In genomic region chr3:94249491-94250079, GRCh38 we compare ENCODE assay signal across 8 cellular contexts.
DNase-seq lines count a peak whose midpoint lies in the region; ATAC-seq, FAIRE-seq and TF ChIP-seq lines count a peak whose summit lies in the region.

No MANE protein-coding gene starts in this region.

- H3K4me3 Mint-ChIP-seq in chondrocyte (ENCODE audit: unreplicated experiment) = no peak overlapping the region

- no peak for TF ChIP-seq POLR2A in HepG2 (IDR thresholded peaks at IDR 0.05; ENCODE audit: insufficient read depth in 1 of 2, low read depth in 2 of 2, low read length in 2 of 2)

- no peak for TF ChIP-seq EP300 in HepG2 (IDR thresholded peaks at IDR 0.05; ENCODE audit: low read depth in 2 of 2, low read length in 2 of 2)
- no peak for TF ChIP-seq EP300 in HepG2 (CRISPR knock-in tag; IDR thresholded peaks at IDR 0.05; ENCODE audit: borderline replicate concordance)

- no TSS peak for BruUV-seq in HepG2 (replicated peaks; lab: Mats Ljungman, UMichigan)

- TF ChIP-seq RAD21 in HepG2 (CRISPR knock-in tag; IDR thresholded peaks at IDR 0.05) = peak; percentile 54; the same call in 1 of the 2 replicates

- no peak overlapping the region for H3K27ac Mint-ChIP-seq in chondrocyte (ENCODE audit: unreplicated experiment)

- WGBS in HepG2 (ENCODE audit: low lambda C conversion rate) = 3% methylated on average over 5 of the region's 5 CpGs

- CTCF ChIA-PET in HepG2 (lab: Yijun Ruan, JAX; ENCODE audit: low intra/inter-chr PET ratio, low total read pairs) = interaction anchor here (2.3 kb wide), 1 partner anchor 467 kb away, joined by 8 read pairs; no protein-coding TSS in a partner anchor

- H4K20me1 ChIP-seq in HepG2 (ENCODE audit: insufficient read depth, low read length) = no peaks in the 10 kb centered on the region

- TF ChIP-seq CTCF in GM12874 (IDR thresholded peaks at IDR 0.05; ENCODE audit: insufficient read depth, low read depth, low read length) = peak; percentile 70
- TF ChIP-seq CTCF in chondrocyte (IDR thresholded peaks at IDR 0.05) = peak; percentile 95
- TF ChIP-seq CTCF in HepG2 (CRISPR knock-in tag; IDR thresholded peaks at IDR 0.05) = peak; percentile 86

- peak; percentile 81 for FAIRE-seq in HepG2 (lab: Jason Lieb, UNC)

- no peak overlapping the region for H3K9ac ChIP-seq in HepG2 (ENCODE audit: insufficient read depth, low read depth, low read length)

- intact Hi-C loops in HepG2 (cut with micrococcal nuclease; ENCODE audit: unreplicated experiment) = loop anchor here (1.0 to 10.0 kb wide), 5 partner anchors 37 to 933 kb away; no protein-coding TSS in a partner anchor

- ATAC-seq in HG02870 (IDR thresholded peaks at IDR 0.05; ENCODE audit: unreplicated experiment) (peak; percentile 87), HepG2 (peak; percentile 90)

- H3K27me3 ChIP-seq in HepG2 (ENCODE audit: control insufficient read depth in 1 of 2, insufficient read depth in 2 of 2, low read length in 2 of 2) = no peaks in the 10 kb centered on the region; a peak in 1 of 5 replicates

- H3K27me3 Mint-ChIP-seq in chondrocyte (ENCODE audit: low read depth) = peaks cover 16% of the 10 kb centered on the region

- 0 out of 2 replicates have a peak, but pooled peaks cover 10% of the 10 kb centered on the region for H3K4me1 ChIP-seq in HepG2 (ENCODE audit: insufficient read depth, low read length)

- H3K4me2 ChIP-seq in HepG2 (ENCODE audit: low read depth, low read length) = no peak overlapping the region

- POLR2A ChIA-PET in HepG2 (lab: Yijun Ruan, JAX) = no interaction called here

- no peaks in the 10 kb centered on the region for H3K36me3 Mint-ChIP-seq in chondrocyte (ENCODE audit: low read depth)

- H3K4me3 ChIP-seq in HepG2 (replicated peaks in 1 of 3; ENCODE audit: insufficient read depth in 1 of 3, low read depth in 2 of 3, low read length in 3 of 3) = no peak overlapping the region

- DNase-seq in A172 (ENCODE audit: low spot score) (peak; percentile 68), NCI-H2029 (lab: John Stamatoyannopoulos, UW) (peak; percentile 4), chondrocyte (ENCODE audit: low spot score) (no peak), HepG2 (ENCODE audit: low spot score) (peak; percentile 44)
- peak in 3 of 4 experiments; percentile 4 to 32 (median 22) for DNase-seq in activated CD4-positive, CD25-positive, alpha-beta regulatory T cell (lab: John Stamatoyannopoulos, UW)
- peak; percentile 19 to 56 (median 46) for DNase-seq in stimulated activated CD4-positive, alpha-beta T cell treated with anti-CD3 and anti-CD28 coated beads, TNF-alpha, amount 100 ng/mL, for 48 hours (ENCODE audit: low read depth in 3 of 3)

- H2AFZ ChIP-seq in HepG2 (ENCODE audit: low read length) = no peak overlapping the region

- H3K36me3 ChIP-seq in HepG2 (replicated peaks in 1 of 2; ENCODE audit: control insufficient read depth in 1 of 2, insufficient read depth in 2 of 2, low read length in 2 of 2) = no peaks in the 10 kb centered on the region

- no peaks in the 10 kb centered on the region for H3K9me3 ChIP-seq in HepG2 (ENCODE audit: low read length)

- H3K9me3 Mint-ChIP-seq in chondrocyte (ENCODE audit: low read depth) = no peaks in the 10 kb centered on the region

- no peak overlapping the region for H3K27ac ChIP-seq in HepG2 (ENCODE audit: extremely low read length, insufficient read depth, low read length)

- H3K79me2 ChIP-seq in HepG2 (ENCODE audit: insufficient read depth, low read length) = no peaks in the 10 kb centered on the region

- peaks cover 13% of the 10 kb centered on the region for H3K4me1 Mint-ChIP-seq in chondrocyte (ENCODE audit: low read depth)

- in situ Hi-C loops in HepG2 (cut with HindIII; ENCODE audit: extremely low pct_ligation_motif_present, low pct_unique_long_range_greater_than_20kb) = no loop called here

TF ChIP-seq in HepG2, 621 proteins besides CTCF, POLR2A, EP300 and RAD21:
- TF ChIP-seq ZNF343 (CRISPR knock-in tag; IDR thresholded peaks at IDR 0.05) (no peak), XRCC5 (optimal IDR thresholded peaks at IDR 0.05; ENCODE audit: low read length) (peak; percentile 23), TEAD3 (CRISPR knock-in tag; optimal IDR thresholded peaks at IDR 0.05; ENCODE audit: borderline replicate concordance) (peak; percentile 89), ZNF441 (CRISPR knock-in tag; IDR thresholded peaks at IDR 0.05; ENCODE audit: borderline replicate concordance) (0 out of 2 replicates have a peak, but pooled peaks have one; percentile 35), SOX5 (CRISPR knock-in tag; IDR thresholded peaks at IDR 0.05; ENCODE audit: borderline replicate concordance) (no peak), SMC3 (IDR thresholded peaks at IDR 0.05; ENCODE audit: low read length) (peak; percentile 66; the same call in 1 of the 2 replicates), STAG1 (CRISPR knock-in tag; IDR thresholded peaks at IDR 0.05) (peak; percentile 87)
